Comparison of ENCODE assay signal across 8 cellular contexts in the genomic region with DNA sequence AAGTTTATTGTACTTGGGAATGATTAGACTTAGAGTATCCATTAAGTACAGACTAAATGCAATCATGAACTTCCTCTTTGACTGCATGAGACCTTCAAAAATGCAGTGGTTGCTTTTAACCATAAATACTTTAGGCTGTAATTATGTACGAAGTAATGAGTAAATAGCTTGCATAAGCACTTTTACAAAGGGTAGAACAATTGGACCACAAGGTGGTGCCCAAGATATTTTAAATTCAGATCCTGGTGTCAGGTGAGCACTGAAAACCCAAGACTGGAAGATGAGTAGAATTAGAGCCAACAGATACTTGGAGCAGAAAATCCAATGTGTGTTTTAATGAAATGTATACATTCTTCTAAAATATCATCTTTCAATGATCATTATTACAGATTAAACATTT. TPM values are rescaled to one million over a fixed set of nuclear protein-coding genes. Genes with fewer than 3 reads are reported as not detected.
DNase-seq lines count a peak whose midpoint lies in the region; TF ChIP-seq lines count a peak whose summit lies in the region.

No MANE protein-coding gene starts in this region.

- no peak overlapping the region for H3K4me3 ChIP-seq in smooth muscle cell

- no peaks in the 10 kb centered on the region for H3K79me2 ChIP-seq in smooth muscle cell (ENCODE audit: low read depth)

- H4K20me1 ChIP-seq in smooth muscle cell (ENCODE audit: low read depth) = no peaks in the 10 kb centered on the region

- H3K36me3 ChIP-seq in smooth muscle cell (ENCODE audit: low read depth) = no peaks in the 10 kb centered on the region

- H3F3A ChIP-seq in smooth muscle cell (ENCODE audit: low read depth) = peaks cover 3% of the 10 kb centered on the region

- H3K27me3 ChIP-seq in smooth muscle cell (ENCODE audit: low read depth) = no peaks in the 10 kb centered on the region

- no peak overlapping the region for H3K9ac ChIP-seq in smooth muscle cell (ENCODE audit: low read depth)

- DNase-seq in activated gamma-delta T cell treated with Interleukin-2 at 50 U/mL for 16 hours (peak; percentile 21), activated gamma-delta T cell (lab: John Stamatoyannopoulos, UW) (no peak), NCI-H1105 treated with DMSO at 0.1 percent for 48 hours (lab: John Stamatoyannopoulos, UW) (peak; percentile 30), SKM-1 (lab: John Stamatoyannopoulos, UW; ENCODE audit: unreplicated experiment) (peak; percentile 58), glomerular visceral epithelial cell (ENCODE audit: extremely low spot score) (peak; percentile 36), smooth muscle cell (lab: John Stamatoyannopoulos, UW; ENCODE audit: unreplicated experiment) (no peak), ureter (ENCODE audit: low spot score) (no peak)
- no peak for DNase-seq in activated CD4-positive, alpha-beta T cell treated with anti-CD3 and anti-CD28 coated beads for 1 hour

- no peak overlapping the region for H2AFZ ChIP-seq in smooth muscle cell (ENCODE audit: low read depth)

- no peak overlapping the region for H3K27ac ChIP-seq in smooth muscle cell (ENCODE audit: low read depth)

- H3K4me2 ChIP-seq in smooth muscle cell = no peak overlapping the region

- peak; percentile 36 for TF ChIP-seq CTCF in smooth muscle cell (IDR thresholded peaks at IDR 0.05; ENCODE audit: borderline replicate concordance, insufficient read depth, poor library complexity, severe bottlenecking)

- no peaks in the 10 kb centered on the region for H3K9me3 ChIP-seq in smooth muscle cell (replicated peaks; ENCODE audit: low read depth)

- no peaks in the 10 kb centered on the region for H3K4me1 ChIP-seq in smooth muscle cell (ENCODE audit: low read depth)

- WGBS in smooth muscle cell (ENCODE audit: low lambda C conversion rate) = 28% methylated on average over 1 of the region's 1 CpG

RNA-seq across cellular contexts. Expression of a gene that starts 43.4 kb away (rescaled TPM):
- total RNA-seq in smooth muscle cell (50.6 and 65.0 TPM in 2 replicates), ureter (38.7 TPM)
- 25.8 and 29.8 TPM in 2 replicates for polyA plus RNA-seq in smooth muscle cell

Comparison
In these comparisons a context has a peak if more than half of its experiments do, and no peak if none do; other contexts are left out.
1. DNase-seq: peak in activated gamma-delta T cell treated with Interleukin-2 at 50 U/mL for 16 hours (single experiment), NCI-H1105 treated with DMSO at 0.1 percent for 48 hours (single experiment), SKM-1 (single experiment) and glomerular visceral epithelial cell (single experiment); none in activated gamma-delta T cell (single experiment), smooth muscle cell (single experiment), ureter (single experiment) and activated CD4-positive, alpha-beta T cell treated with anti-CD3 and anti-CD28 coated beads for 1 hour (single experiment).